13 cellular contexts compared by ENCODE assay signal in genomic region chr5:36880761-36881160, GRCh38. TPM values are rescaled to one million over a fixed set of nuclear protein-coding genes. Genes with fewer than 3 reads are reported as not detected.
DNase-seq lines count a peak whose midpoint lies in the region; ATAC-seq, FAIRE-seq and TF ChIP-seq lines count a peak whose summit lies in the region.
"Had no signal": no experiment of that assay in that cellular context is flagged by ENCODE, and none has a peak within 500 bp of the region (broad histone marks: within the 10 kb centered on the region; RNA-seq: fewer than 3 reads in every experiment).

No MANE protein-coding gene starts in this region.

- H3K9me3 ChIP-seq in BLaER1, result peaks cover 9% of the 10 kb centered on the region
- H3K9me3 ChIP-seq in kidney (ENCODE audit: control insufficient read depth in 1 of 2, low read length in 2 of 2), result no peaks in the 10 kb centered on the region
- H3K9me3 ChIP-seq in colonic mucosa, result no peaks in the 10 kb centered on the region

- H3K9ac ChIP-seq in BLaER1 (0 out of 2 replicates have a peak overlapping the region, but pooled peaks have one; percentile 16), kidney (ENCODE audit: low read length in 2 of 2) (no peak overlapping the region), colonic mucosa (ENCODE audit: low read depth in 2 of 2, low read length in 2 of 2) (no peak overlapping the region)

- H3K4me2 ChIP-seq in BLaER1, result peak overlapping the region; percentile 43

- DNase-seq in H54 (ENCODE audit: insufficient read length, low spot score) (no peak), WTC11 (ENCODE audit: low spot score) (no peak), kidney (no peak), GM12892 (ENCODE audit: insufficient read length) (no peak), colonic mucosa (no peak)
- DNase-seq in activated CD4-positive, alpha-beta T cell treated with anti-CD3 and anti-CD28 coated beads, Interleukin-2, amount 10 ng/mL, durations not matched to agents 24 days and 14 days, result no peak
- DNase-seq: Kasumi-1, NCI-H446, right cardiac atrium, T-helper 1 cell had no signal

- FAIRE-seq in H54 (lab: Jason Lieb, UNC) (peak; percentile 83), kidney (lab: Jason Lieb, UNC) (no peak), GM12892 (lab: Jason Lieb, UNC) (no peak)
- FAIRE-seq: GM12891 had no signal

- H3K4me3 ChIP-seq in BLaER1, result no peak overlapping the region
- H3K4me3 ChIP-seq in kidney (ENCODE audit: low read length in 2 of 2), result peak overlapping the region; percentile 27 to 48
- no peak overlapping the region for H3K4me3 ChIP-seq in colonic mucosa

- CTCF ChIA-PET in WTC11 (lab: Charles Lee), result interaction anchor here (0.7 kb wide), 1 partner anchor 64 kb away, joined by 3 read pairs; no protein-coding TSS in a partner anchor

- peaks cover 87% of the 10 kb centered on the region for H4K20me1 ChIP-seq in BLaER1

- POLR2A ChIA-PET in WTC11 (lab: Charles Lee), result no interaction called here

- ATAC-seq in WTC11 (no peak), GM19455 (IDR thresholded peaks at IDR 0.05; ENCODE audit: unreplicated experiment) (no peak)
- ATAC-seq: right cardiac atrium had no signal

- H3K27me3 Mint-ChIP-seq in WTC11 (ENCODE audit: low read depth), result no peaks in the 10 kb centered on the region
- no peaks in the 10 kb centered on the region for H3K27me3 Mint-ChIP-seq in activated CD4-positive, alpha-beta T cell treated with anti-CD3 and anti-CD28 coated beads, Interleukin-2, amount 10 ng/mL, durations not matched to agents 24 days and 14 days

- no peak overlapping the region for H3K27ac ChIP-seq in BLaER1
- no peak overlapping the region for H3K27ac ChIP-seq in kidney (ENCODE audit: low read depth in 2 of 2, low read length in 2 of 2)
- no peak overlapping the region for H3K27ac ChIP-seq in colonic mucosa

- H3K4me1 ChIP-seq in BLaER1 (peaks cover 22% of the 10 kb centered on the region), kidney (ENCODE audit: control insufficient read depth in 1 of 2, insufficient read depth in 1 of 2, low read depth in 1 of 2, low read length in 2 of 2) (peaks cover 6 to 13% of the 10 kb centered on the region in 2 donors), colonic mucosa (peaks cover 6% of the 10 kb centered on the region)

- peaks cover 4% of the 10 kb centered on the region for H3K9me3 Mint-ChIP-seq in WTC11
- no peaks in the 10 kb centered on the region for H3K9me3 Mint-ChIP-seq in activated CD4-positive, alpha-beta T cell treated with anti-CD3 and anti-CD28 coated beads, Interleukin-2, amount 10 ng/mL, durations not matched to agents 24 days and 14 days

- intact Hi-C loops in kidney (cut with DNase I) (no loop called here), colonic mucosa (cut with DNase I) (loop anchor here (5.0 kb wide), 1 partner anchor 62 kb away; no protein-coding TSS in a partner anchor)
- intact Hi-C loops in activated CD4-positive, alpha-beta T cell treated with anti-CD3 and anti-CD28 coated beads, Interleukin-2, amount 10 ng/mL, durations not matched to agents 24 days and 14 days (cut with micrococcal nuclease), result loop anchor here (2.0 kb wide), 1 partner anchor 14 kb away; no protein-coding TSS in a partner anchor

- H3K36me3 Mint-ChIP-seq in WTC11, result peaks cover 6% of the 10 kb centered on the region
- H3K36me3 Mint-ChIP-seq in activated CD4-positive, alpha-beta T cell treated with anti-CD3 and anti-CD28 coated beads, Interleukin-2, amount 10 ng/mL, durations not matched to agents 24 days and 14 days (ENCODE audit: low read depth), result peaks cover 3% of the 10 kb centered on the region

- no peak overlapping the region for H3K4me3 Mint-ChIP-seq in WTC11
- H3K4me3 Mint-ChIP-seq in activated CD4-positive, alpha-beta T cell treated with anti-CD3 and anti-CD28 coated beads, Interleukin-2, amount 10 ng/mL, durations not matched to agents 24 days and 14 days, result no peak overlapping the region

- TF ChIP-seq POLR2A in H54 (IDR thresholded peaks at IDR 0.05; ENCODE audit: low read depth, low read length) (no peak), GM12892 (IDR thresholded peaks at IDR 0.05; ENCODE audit: low read depth, low read length) (no peak)

- H3K27me3 ChIP-seq in BLaER1 (no peaks in the 10 kb centered on the region), colonic mucosa (no peaks in the 10 kb centered on the region)

- H3K27ac Mint-ChIP-seq in WTC11, result peak overlapping the region; percentile 60; the same call in 1 of the 2 replicates
- H3K27ac Mint-ChIP-seq in activated CD4-positive, alpha-beta T cell treated with anti-CD3 and anti-CD28 coated beads, Interleukin-2, amount 10 ng/mL, durations not matched to agents 24 days and 14 days, result no peak overlapping the region

- H3K36me3 ChIP-seq in BLaER1 (peaks cover 12% of the 10 kb centered on the region), kidney (ENCODE audit: control insufficient read depth in 1 of 2, insufficient read depth in 2 of 2, low read length in 2 of 2) (no peaks in the 10 kb centered on the region), colonic mucosa (no peaks in the 10 kb centered on the region)

- H3K4me1 Mint-ChIP-seq in WTC11, result peaks cover 42% of the 10 kb centered on the region
- peaks cover 30% of the 10 kb centered on the region for H3K4me1 Mint-ChIP-seq in activated CD4-positive, alpha-beta T cell treated with anti-CD3 and anti-CD28 coated beads, Interleukin-2, amount 10 ng/mL, durations not matched to agents 24 days and 14 days

- no peak for TF ChIP-seq CTCF in WTC11 (IDR thresholded peaks at IDR 0.05)
- TF ChIP-seq CTCF in kidney (IDR thresholded peaks at IDR 0.05; ENCODE audit: borderline replicate concordance, extremely low read depth, insufficient read depth), result no peak
- TF ChIP-seq CTCF in colonic mucosa (IDR thresholded peaks at IDR 0.05), result no peak

TF ChIP-seq in WTC11, 78 proteins besides CTCF, POLR2A, EP300 and RAD21 (continues in another document):
- TF ChIP-seq USF2 (CRISPR knock-in tag; IDR thresholded peaks at IDR 0.05) (no peak), ZBTB43 (CRISPR knock-in tag; IDR thresholded peaks at IDR 0.05) (no peak), STAT6 (CRISPR knock-in tag; conservative IDR thresholded peaks at IDR 0.05; ENCODE audit: low read depth) (no peak), ZNF232 (CRISPR knock-in tag; IDR thresholded peaks at IDR 0.05) (no peak), ZBTB21 (CRISPR knock-in tag; IDR thresholded peaks at IDR 0.05; ENCODE audit: borderline replicate concordance) (no peak), ZNF396 (CRISPR knock-in tag; IDR thresholded peaks at IDR 0.05; ENCODE audit: borderline replicate concordance) (no peak), FOXK1 (CRISPR knock-in tag; IDR thresholded peaks at IDR 0.05) (no peak), ZNF416 (CRISPR knock-in tag; IDR thresholded peaks at IDR 0.05) (no peak), TEAD1 (CRISPR knock-in tag; IDR thresholded peaks at IDR 0.05) (no peak), RORB (CRISPR knock-in tag; IDR thresholded peaks at IDR 0.05) (no peak), ZNF423 (CRISPR knock-in tag; IDR thresholded peaks at IDR 0.05) (no peak)

RNA-seq across cellular contexts. Expression of gene NIPBL, which starts 4.2 kb away (rescaled TPM):
- total RNA-seq in WTC11 (2021) (45.8 to 52.8 TPM (median 48.3 TPM) in 3 replicates), kidney (65.5 TPM), colonic mucosa (10 to 100 TPM; 47.6 to 59.2 TPM)
- 12.4 TPM for polyA plus RNA-seq in kidney (ENCODE audit: insufficient read depth, low read depth, low replicate concordance)
- 17.6 TPM for polyA plus RNA-seq in GM12892 (2012; ENCODE audit: missing spikeins)
- 49.3 and 49.6 TPM in 2 replicates for total RNA-seq in activated CD4-positive, alpha-beta T cell treated with anti-CD3 and anti-CD28 coated beads, Interleukin-2, amount 10 ng/mL, durations not matched to agents 24 days and 14 days

Comparison
In these comparisons a context has a peak if more than half of its experiments do, and no peak if none do; other contexts are left out.
1. H3K4me3 ChIP-seq: peak in kidney (2 of 2); none in BLaER1 (single experiment) and colonic mucosa (single experiment).